ENCODE assay signal across 10 cellular contexts in the genomic region with DNA sequence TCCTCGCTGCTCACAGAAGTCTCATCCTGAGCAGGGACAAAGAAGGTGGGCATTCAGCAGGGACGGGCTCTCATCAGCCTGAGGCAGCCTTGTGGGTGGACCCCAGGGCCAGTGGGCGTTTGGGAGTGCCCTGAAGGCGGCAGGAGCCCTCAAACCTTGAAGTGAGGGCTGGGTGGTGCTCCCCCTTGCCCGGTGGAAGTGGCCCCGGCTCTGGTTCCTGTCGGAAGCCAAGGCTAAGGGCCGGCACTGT.
DNase-seq lines count a peak whose midpoint lies in the region; ATAC-seq and TF ChIP-seq lines count a peak whose summit lies in the region.
"Had no signal": no experiment of that assay in that cellular context is flagged by ENCODE, and none has a peak within 500 bp of the region (broad histone marks: within the 10 kb centered on the region; RNA-seq: fewer than 3 reads in every experiment).

No MANE protein-coding gene starts in this region.

- peaks cover 27% of the 10 kb centered on the region for H3K36me3 Mint-ChIP-seq in endodermal cell (ENCODE audit: low read depth)
- peaks cover 16% of the 10 kb centered on the region for H3K36me3 Mint-ChIP-seq in nephron (ENCODE audit: low read depth)

- no peaks in the 10 kb centered on the region for H3K27me3 ChIP-seq in heart left ventricle
- no peaks in the 10 kb centered on the region for H3K27me3 ChIP-seq in endodermal cell (ENCODE audit: control insufficient read depth, insufficient read depth, low read length, poor library complexity, severe bottlenecking)
- H3K27me3 ChIP-seq in upper lobe of right lung, result no peaks in the 10 kb centered on the region

- H3K4me3 ChIP-seq in heart left ventricle, result peak overlapping the region in 11 of 12 donors; percentile 16 to 60 (median 44)
- H3K4me3 ChIP-seq in endodermal cell (ENCODE audit: low read length), result no peak overlapping the region
- peak overlapping the region; percentile 47 for H3K4me3 ChIP-seq in upper lobe of right lung

- peaks cover 14 to 83% (median 59%) of the 10 kb centered on the region in 12 donors for H3K4me1 ChIP-seq in heart left ventricle
- H3K4me1 ChIP-seq in endodermal cell (ENCODE audit: control insufficient read depth, insufficient read depth, low read length), result peaks cover 19% of the 10 kb centered on the region
- H3K4me1 ChIP-seq in upper lobe of right lung, result peaks cover 59% of the 10 kb centered on the region

- intact Hi-C loops in heart left ventricle (cut with DNase I), result loop anchor here in 1 of 10 donors (2.0 kb wide), 1 partner anchor 116 kb away; the partner anchor contains the start of gene ASXL1
- intact Hi-C loops in Right ventricle myocardium inferior (cut with DNase I), result no loop called here
- intact Hi-C loops in upper lobe of right lung (cut with DNase I), result no loop called here

- peak overlapping the region; percentile 51 to 95 (median 81) for H3K27ac ChIP-seq in heart left ventricle
- peak overlapping the region; percentile 94 for H3K27ac ChIP-seq in endodermal cell (ENCODE audit: low read depth, low read length)
- peak overlapping the region; percentile 78 for H3K27ac ChIP-seq in upper lobe of right lung

- H3K9me3 Mint-ChIP-seq in endodermal cell (no peaks in the 10 kb centered on the region), nephron (no peaks in the 10 kb centered on the region)
- H3K9me3 Mint-ChIP-seq: memory B cell had no signal

- H3K4me1 Mint-ChIP-seq in endodermal cell, result peaks cover 43% of the 10 kb centered on the region
- H3K4me1 Mint-ChIP-seq in nephron, result peaks cover 79% of the 10 kb centered on the region

- H3K27me3 Mint-ChIP-seq in endodermal cell (ENCODE audit: insufficient read depth) (no peaks in the 10 kb centered on the region), nephron (ENCODE audit: low read depth) (no peaks in the 10 kb centered on the region)

- H3K36me3 ChIP-seq in heart left ventricle, result peaks cover 0 to 25% (median 0%) of the 10 kb centered on the region in 9 donors
- H3K36me3 ChIP-seq in endodermal cell (ENCODE audit: control insufficient read depth, insufficient read depth, low read length), result peaks cover 34% of the 10 kb centered on the region
- no peaks in the 10 kb centered on the region for H3K36me3 ChIP-seq in upper lobe of right lung

- WGBS in heart left ventricle, 4 donors, result 9 to 22% (median 15%) methylated on average over 7 to 8 of the region's 8 CpGs
- WGBS in endodermal cell (ENCODE audit: insufficient coverage in 1 of 2, insufficient read length in 1 of 2), 2 experiments, result 86 to 89% methylated on average over 8 of the region's 8 CpGs

- peak overlapping the region; percentile 52 for H3K27ac Mint-ChIP-seq in endodermal cell
- H3K27ac Mint-ChIP-seq in nephron, result peak overlapping the region; percentile 93 to 98 (median 98)
- H3K27ac Mint-ChIP-seq: memory B cell had no signal

- H3K4me3 Mint-ChIP-seq in endodermal cell (no peak overlapping the region), nephron (peak overlapping the region; percentile 64 to 73 (median 71))

- peak in 2 of 5 donors; percentile 52 to 53 for DNase-seq in heart left ventricle
- DNase-seq in Right ventricle myocardium inferior (ENCODE audit: missing footprints), result no peak
- no peak for DNase-seq in endodermal cell
- no peak for DNase-seq in upper lobe of right lung
- no peak for DNase-seq in stimulated activated CD4-positive, alpha-beta T cell treated with anti-CD3 and anti-CD28 coated beads, Interleukin-4, amount 100 ng/mL, for 1 hour
- DNase-seq in NCI-H774 (lab: John Stamatoyannopoulos, UW), result no peak
- DNase-seq: activated CD4-positive, alpha-beta T cell treated with anti-CD3 and anti-CD28 coated beads for 4 hours had no signal

- no peaks in the 10 kb centered on the region for H3K9me3 ChIP-seq in heart left ventricle
- no peaks in the 10 kb centered on the region for H3K9me3 ChIP-seq in endodermal cell (ENCODE audit: control insufficient read depth, low read length)
- H3K9me3 ChIP-seq in upper lobe of right lung, result no peaks in the 10 kb centered on the region

- no peak for TF ChIP-seq POLR2A in heart left ventricle (IDR thresholded peaks at IDR 0.05)

- TF ChIP-seq CTCF in heart left ventricle (IDR thresholded peaks at IDR 0.05) (no peak), endodermal cell (conservative IDR thresholded peaks at IDR 0.05) (no peak), nephron (IDR thresholded peaks at IDR 0.05; ENCODE audit: unreplicated experiment in 3 of 3) (no peak), upper lobe of right lung (IDR thresholded peaks at IDR 0.05) (no peak)

- H3K9ac ChIP-seq in endodermal cell (ENCODE audit: extremely low read depth, low read length, poor library complexity, severe bottlenecking), result no peak overlapping the region

- ATAC-seq in heart left ventricle (no peak), Right ventricle myocardium inferior (no peak), upper lobe of right lung (no peak), HG02588 (IDR thresholded peaks at IDR 0.05; ENCODE audit: unreplicated experiment) (no peak)
